ENCODE assay signal across 1 cellular context in genomic region chr11:1907955-1908354, GRCh38.
TF ChIP-seq lines count a peak whose summit lies in the region.

No MANE protein-coding gene starts in this region.

TF ChIP-seq in SK-N-SH, 30 proteins besides CTCF, POLR2A, EP300 and RAD21:
- TF ChIP-seq GABPA (IDR thresholded peaks at IDR 0.05; ENCODE audit: low read depth) (no peak), RXRA (IDR thresholded peaks at IDR 0.05; ENCODE audit: borderline replicate concordance, low read depth) (no peak), FOXJ3 (CRISPR knock-in tag; IDR thresholded peaks at IDR 0.05) (no peak), RFX5 (IDR thresholded peaks at IDR 0.05; ENCODE audit: low read length) (no peak), YY1 (IDR thresholded peaks at IDR 0.05; ENCODE audit: low read depth) (no peak), EZH2phosphoT487 (IDR thresholded peaks at IDR 0.05; ENCODE audit: borderline replicate concordance, low read depth) (no peak), FOXM1 (IDR thresholded peaks at IDR 0.05; ENCODE audit: low read depth) (no peak), POLR2AphosphoS5 (IDR thresholded peaks at IDR 0.05; ENCODE audit: low read depth, low read length) (no peak), ZBTB33 (IDR thresholded peaks at IDR 0.05; ENCODE audit: borderline replicate concordance, low read depth) (no peak), TEAD4 (IDR thresholded peaks at IDR 0.05; ENCODE audit: borderline replicate concordance, insufficient read depth) (no peak), RCOR1 (IDR thresholded peaks at IDR 0.05; ENCODE audit: low read length) (no peak), GATA2 (CRISPR knock-in tag; IDR thresholded peaks at IDR 0.05) (no peak)
- TF ChIP-seq, protein P1, sequence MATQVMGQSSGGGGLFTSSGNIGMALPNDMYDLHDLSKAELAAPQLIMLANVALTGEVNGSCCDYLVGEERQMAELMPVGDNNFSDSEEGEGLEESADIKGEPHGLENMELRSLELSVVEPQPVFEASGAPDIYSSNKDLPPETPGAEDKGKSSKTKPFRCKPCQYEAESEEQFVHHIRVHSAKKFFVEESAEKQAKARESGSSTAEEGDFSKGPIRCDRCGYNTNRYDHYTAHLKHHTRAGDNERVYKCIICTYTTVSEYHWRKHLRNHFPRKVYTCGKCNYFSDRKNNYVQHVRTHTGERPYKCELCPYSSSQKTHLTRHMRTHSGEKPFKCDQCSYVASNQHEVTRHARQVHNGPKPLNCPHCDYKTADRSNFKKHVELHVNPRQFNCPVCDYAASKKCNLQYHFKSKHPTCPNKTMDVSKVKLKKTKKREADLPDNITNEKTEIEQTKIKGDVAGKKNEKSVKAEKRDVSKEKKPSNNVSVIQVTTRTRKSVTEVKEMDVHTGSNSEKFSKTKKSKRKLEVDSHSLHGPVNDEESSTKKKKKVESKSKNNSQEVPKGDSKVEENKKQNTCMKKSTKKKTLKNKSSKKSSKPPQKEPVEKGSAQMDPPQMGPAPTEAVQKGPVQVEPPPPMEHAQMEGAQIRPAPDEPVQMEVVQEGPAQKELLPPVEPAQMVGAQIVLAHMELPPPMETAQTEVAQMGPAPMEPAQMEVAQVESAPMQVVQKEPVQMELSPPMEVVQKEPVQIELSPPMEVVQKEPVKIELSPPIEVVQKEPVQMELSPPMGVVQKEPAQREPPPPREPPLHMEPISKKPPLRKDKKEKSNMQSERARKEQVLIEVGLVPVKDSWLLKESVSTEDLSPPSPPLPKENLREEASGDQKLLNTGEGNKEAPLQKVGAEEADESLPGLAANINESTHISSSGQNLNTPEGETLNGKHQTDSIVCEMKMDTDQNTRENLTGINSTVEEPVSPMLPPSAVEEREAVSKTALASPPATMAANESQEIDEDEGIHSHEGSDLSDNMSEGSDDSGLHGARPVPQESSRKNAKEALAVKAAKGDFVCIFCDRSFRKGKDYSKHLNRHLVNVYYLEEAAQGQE (IDR thresholded peaks at IDR 0.05; ENCODE audit: low read depth, low read length) = no peak
- TF ChIP-seq, protein P2, sequence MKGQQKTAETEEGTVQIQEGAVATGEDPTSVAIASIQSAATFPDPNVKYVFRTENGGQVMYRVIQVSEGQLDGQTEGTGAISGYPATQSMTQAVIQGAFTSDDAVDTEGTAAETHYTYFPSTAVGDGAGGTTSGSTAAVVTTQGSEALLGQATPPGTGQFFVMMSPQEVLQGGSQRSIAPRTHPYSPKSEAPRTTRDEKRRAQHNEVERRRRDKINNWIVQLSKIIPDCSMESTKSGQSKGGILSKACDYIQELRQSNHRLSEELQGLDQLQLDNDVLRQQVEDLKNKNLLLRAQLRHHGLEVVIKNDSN (IDR thresholded peaks at IDR 0.05; ENCODE audit: borderline replicate concordance, low read depth) = no peak
